Comparison of ENCODE assay signal across 8 cellular contexts in the genomic region with DNA sequence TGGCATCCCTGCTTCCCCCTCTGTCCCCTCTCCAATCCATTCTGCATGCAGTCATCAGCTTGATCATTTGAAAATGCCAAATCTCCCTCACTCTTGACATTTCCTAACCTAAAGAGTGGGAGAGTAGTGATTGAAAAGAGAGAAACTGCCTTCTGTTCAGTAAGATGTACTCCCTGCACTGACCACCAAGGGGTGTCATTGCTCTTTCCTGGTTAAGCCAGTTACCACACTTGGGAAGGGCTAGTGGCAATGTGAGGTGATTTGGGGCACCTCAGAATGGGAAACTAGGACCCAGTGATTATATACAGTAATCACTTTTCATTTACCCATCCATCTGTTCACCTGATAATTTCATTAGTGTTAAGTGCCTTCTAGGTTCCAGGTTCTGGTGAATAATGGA. TPM values are rescaled to one million over a fixed set of nuclear protein-coding genes. Genes with fewer than 3 reads are reported as not detected.
DNase-seq lines count a peak whose midpoint lies in the region; ATAC-seq and TF ChIP-seq lines count a peak whose summit lies in the region.

No MANE protein-coding gene starts in this region.

- H3K9me3 ChIP-seq in Panc1 (ENCODE audit: control insufficient read depth, insufficient read depth, low read depth, low read length) (no peaks in the 10 kb centered on the region), lower lobe of right lung (no peaks in the 10 kb centered on the region)

- peaks cover 17% of the 10 kb centered on the region for H3K36me3 Mint-ChIP-seq in Calu3 (ENCODE audit: insufficient read depth, unreplicated experiment)

- no peak overlapping the region for H3K27ac ChIP-seq in Panc1 (ENCODE audit: low read length)
- H3K27ac ChIP-seq in lower lobe of right lung, result no peak overlapping the region

- H3K4me3 Mint-ChIP-seq in Calu3 (ENCODE audit: low read depth, unreplicated experiment), result no peak overlapping the region

- no peaks in the 10 kb centered on the region for H3K27me3 ChIP-seq in H7 (ENCODE audit: control insufficient read depth, insufficient read depth, low read length)
- no peaks in the 10 kb centered on the region for H3K27me3 ChIP-seq in Panc1 (ENCODE audit: control insufficient read depth, insufficient read depth, low read length)
- no peaks in the 10 kb centered on the region for H3K27me3 ChIP-seq in lower lobe of right lung (ENCODE audit: low read depth)

- no peak overlapping the region for H3K4me3 ChIP-seq in H7 (ENCODE audit: insufficient read depth, low read depth, low read length)
- no peak overlapping the region for H3K4me3 ChIP-seq in Panc1 (ENCODE audit: low read depth in 2 of 2, low read length in 2 of 2)
- H3K4me3 ChIP-seq in lower lobe of right lung, result no peak overlapping the region

- peak; percentile 71 for TF ChIP-seq CTCF in Calu3 (IDR thresholded peaks at IDR 0.05; ENCODE audit: unreplicated experiment)
- TF ChIP-seq CTCF in Panc1 (IDR thresholded peaks at IDR 0.05), result peak; percentile 77
- peak; percentile 58 for TF ChIP-seq CTCF in lower lobe of right lung (IDR thresholded peaks at IDR 0.05)

- intact Hi-C loops in Calu3 (cut with micrococcal nuclease; ENCODE audit: unreplicated experiment), result loop anchor here (5.0 kb wide), 1 partner anchor 134 kb away; no protein-coding TSS in a partner anchor
- intact Hi-C loops in Panc1 (cut with micrococcal nuclease; ENCODE audit: unreplicated experiment), result loop anchor here (5.0 kb wide), 1 partner anchor 294 kb away; no protein-coding TSS in a partner anchor
- intact Hi-C loops in lower lobe of right lung (cut with DNase I), result no loop called here

- no TSS peak for BruUV-seq in Calu3 (replicated peaks; lab: Mats Ljungman, UMichigan)
- no TSS peak for BruUV-seq in Panc1 (replicated peaks; lab: Mats Ljungman, UMichigan)

- H3K27ac Mint-ChIP-seq in Calu3 (ENCODE audit: unreplicated experiment), result no peak overlapping the region

- POLR2A ChIA-PET in Panc1 (lab: Charles Lee), result no interaction called here

- CTCF ChIA-PET in Calu3 (lab: Charles Lee) (interaction anchor here (0.8 to 1.8 kb wide), 3 partner anchors 11 to 295 kb away, joined by 8 to 12 read pairs (median 8); a partner anchor contains a TSS), Panc1 (lab: Charles Lee) (interaction anchor here (0.7 to 1.2 kb wide), 5 partner anchors 11 to 296 kb away, joined by 3 to 8 read pairs (median 4); a partner anchor contains a TSS)

- H3K4me1 ChIP-seq in Panc1 (ENCODE audit: control insufficient read depth, insufficient read depth, low read length) (no peaks in the 10 kb centered on the region), lower lobe of right lung (no peaks in the 10 kb centered on the region)

- H3K36me3 ChIP-seq in H7 (replicated peaks; ENCODE audit: control insufficient read depth, insufficient read depth, low read length), result peaks cover 32% of the 10 kb centered on the region
- H3K36me3 ChIP-seq in Panc1 (ENCODE audit: control insufficient read depth, insufficient read depth, low read length), result peaks cover 4% of the 10 kb centered on the region; the same call in 1 of the 2 replicates
- H3K36me3 ChIP-seq in lower lobe of right lung, result peaks cover 84% of the 10 kb centered on the region

- in situ Hi-C loops in Panc1 (cut with HindIII; ENCODE audit: low pct_unique_long_range_greater_than_20kb, low sequenced_read_pairs), result no loop called here

- H3K4me1 Mint-ChIP-seq in Calu3 (ENCODE audit: low read depth, unreplicated experiment), result no peaks in the 10 kb centered on the region

- ATAC-seq in Panc1 (0 out of 2 replicates have a peak, but pooled peaks have one; percentile 78), lower lobe of right lung (peak; percentile 60 to 67), HG03439 (IDR thresholded peaks at IDR 0.05; ENCODE audit: unreplicated experiment) (no peak)

- peak; percentile 34 for DNase-seq in Calu3
- peak; percentile 82 for DNase-seq in H7
- DNase-seq in Panc1 (ENCODE audit: low read depth, low spot score), result no peak
- DNase-seq in cerebellum (ENCODE audit: low spot score), result peak; percentile 40
- no peak for DNase-seq in lower lobe of right lung
- no peak for DNase-seq in kidney glomerular epithelial cell (lab: John Stamatoyannopoulos, UW)
- DNase-seq in NCI-H1436 (lab: John Stamatoyannopoulos, UW), result no peak

- no peaks in the 10 kb centered on the region for H3K27me3 Mint-ChIP-seq in Calu3 (ENCODE audit: unreplicated experiment)

- no peaks in the 10 kb centered on the region for H3K9me3 Mint-ChIP-seq in Calu3 (ENCODE audit: low read depth, unreplicated experiment)

RNA-seq across cellular contexts. Expression of a gene that starts 6.9 kb away (rescaled TPM):
- total RNA-seq in Calu3 (2022), result 0.94 and 1.7 TPM in 2 replicates
- 1.00 and 1.1 TPM in 2 replicates for total RNA-seq in H7 (2014; rRNA removed; shearing (Covaris generic))
- 0.13 TPM for total RNA-seq in Panc1 (2021; ENCODE audit: unreplicated experiment)
- not detected for polyA plus RNA-seq in Panc1 (2012; ENCODE audit: insufficient read length)
- 0.64 TPM for total RNA-seq in cerebellum
- total RNA-seq in lower lobe of right lung, result not detected

RNA-seq across cellular contexts. Expression of a gene that starts 10.8 kb away (rescaled TPM):
- total RNA-seq in Calu3 (2022) (7.7 and 9.4 TPM in 2 replicates), Panc1 (2021; ENCODE audit: unreplicated experiment) (5.8 TPM), cerebellum (9.2 TPM), lower lobe of right lung (5.6 TPM)
- total RNA-seq in H7 (2014; rRNA removed; shearing (Covaris generic)), result 6.2 and 8.2 TPM in 2 replicates
- polyA plus RNA-seq in Panc1 (2012; ENCODE audit: insufficient read length), result 2.3 TPM

RNA-seq across cellular contexts. Expression of a gene that starts 11.0 kb away (rescaled TPM):
- 27.9 and 35.1 TPM in 2 replicates for total RNA-seq in Calu3 (2022)
- 139 and 148 TPM in 2 replicates for total RNA-seq in H7 (2014; rRNA removed; shearing (Covaris generic))
- 84.8 TPM for total RNA-seq in Panc1 (2021; ENCODE audit: unreplicated experiment)
- 78.1 TPM for polyA plus RNA-seq in Panc1 (2012; ENCODE audit: insufficient read length)
- total RNA-seq in cerebellum, result 14.1 TPM
- 24.4 TPM for total RNA-seq in lower lobe of right lung

RNA-seq across cellular contexts. Expression of a gene that starts 37.8 kb away (rescaled TPM):
- total RNA-seq in Calu3 (2022) (not detected in 2 replicates), Panc1 (2021; ENCODE audit: unreplicated experiment) (0.05 TPM), cerebellum (not detected), lower lobe of right lung (not detected)
- total RNA-seq in H7 (2014; rRNA removed; shearing (Covaris generic)), result 11.0 and 12.2 TPM in 2 replicates
- polyA plus RNA-seq in Panc1 (2012; ENCODE audit: insufficient read length), result not detected

RNA-seq across cellular contexts. Expression of a gene that starts 39.1 kb away (rescaled TPM):
- 8.0 and 9.3 TPM in 2 replicates for total RNA-seq in Calu3 (2022)
- total RNA-seq in H7 (2014; rRNA removed; shearing (Covaris generic)), result 4.6 and 5.0 TPM in 2 replicates
- 15.3 TPM for total RNA-seq in Panc1 (2021; ENCODE audit: unreplicated experiment)
- polyA plus RNA-seq in Panc1 (2012; ENCODE audit: insufficient read length), result 5.9 TPM
- 3.0 TPM for total RNA-seq in cerebellum
- 15.2 TPM for total RNA-seq in lower lobe of right lung

Comparison
In these comparisons a context has a peak if more than half of its experiments do, and no peak if none do; other contexts are left out.
1. DNase-seq: peak in Calu3 (single experiment), H7 (single experiment) and cerebellum (single experiment); none in Panc1 (single experiment), lower lobe of right lung (single experiment), kidney glomerular epithelial cell (single experiment) and NCI-H1436 (single experiment).
2. Peak in every context shown above with its lines, with median percentiles within 50 percentile points of each other: CTCF ChIP-seq.